8 cellular contexts compared by ENCODE assay signal in genomic region chr3:134373278-134373941, GRCh38. TPM values are rescaled to one million over a fixed set of nuclear protein-coding genes. Genes with fewer than 3 reads are reported as not detected.
DNase-seq lines count a peak whose midpoint lies in the region; ATAC-seq and TF ChIP-seq lines count a peak whose summit lies in the region.

No MANE protein-coding gene starts in this region.

- peak overlapping the region; percentile 97 to 100 for H3K27ac ChIP-seq in breast epithelium

- H3K27me3 ChIP-seq in breast epithelium (no peaks in the 10 kb centered on the region), iPS-15b (ENCODE audit: control insufficient read depth, insufficient read depth, low read length) (peaks cover 47% of the 10 kb centered on the region)

- no peaks in the 10 kb centered on the region for H3K36me3 ChIP-seq in breast epithelium
- peaks cover 25% of the 10 kb centered on the region for H3K36me3 ChIP-seq in iPS-15b (ENCODE audit: control insufficient read depth, insufficient read depth, low read length)

- TF ChIP-seq CTCF in breast epithelium (IDR thresholded peaks at IDR 0.05) (no peak), retinal pigment epithelial cell (conservative IDR thresholded peaks at IDR 0.05; ENCODE audit: low read depth, low read length) (no peak)

- H3K4me1 ChIP-seq in breast epithelium (peaks cover 15 to 16% of the 10 kb centered on the region in 2 donors), iPS-15b (ENCODE audit: control insufficient read depth, insufficient read depth, low read length) (peaks cover 25% of the 10 kb centered on the region)

- peak overlapping the region; percentile 90 for H3K9ac ChIP-seq in iPS-15b (ENCODE audit: low read depth, low read length)

- peak; percentile 61 for TF ChIP-seq POLR2A in breast epithelium (IDR thresholded peaks at IDR 0.05)

- ATAC-seq in HG03196 (IDR thresholded peaks at IDR 0.05; ENCODE audit: unreplicated experiment) (no peak), HG03135 (IDR thresholded peaks at IDR 0.05; ENCODE audit: unreplicated experiment) (no peak)

- no peaks in the 10 kb centered on the region for H3K9me3 ChIP-seq in breast epithelium
- no peaks in the 10 kb centered on the region for H3K9me3 ChIP-seq in iPS-15b (ENCODE audit: control insufficient read depth, insufficient read depth, low read length)

- peak; percentile 84 for DNase-seq in DMS53 (lab: John Stamatoyannopoulos, UW)
- peak; percentile 71 for DNase-seq in NCI-H2196 (lab: John Stamatoyannopoulos, UW; ENCODE audit: unreplicated experiment)
- peak; percentile 86 to 89 for DNase-seq in breast epithelium (ENCODE audit: low spot score in 2 of 2)
- peak; percentile 75 for DNase-seq in retinal pigment epithelial cell (ENCODE audit: low read depth)
- DNase-seq in GM19238 (ENCODE audit: insufficient read length, low spot score), result no peak

- intact Hi-C loops in breast epithelium (cut with DNase I; ENCODE audit: low total_unique reads), result loop anchor here (10.0 kb wide), 2 partner anchors 71 to 111 kb away; partner anchors contain the start of genes ANAPC13 and CEP63

- peak overlapping the region; percentile 76 to 89 (median 80) for H3K4me3 ChIP-seq in breast epithelium
- peak overlapping the region; percentile 88 for H3K4me3 ChIP-seq in iPS-15b (ENCODE audit: low read depth, low read length)
- H3K4me3 ChIP-seq in retinal pigment epithelial cell (ENCODE audit: low read length), result peak overlapping the region; percentile 98

RNA-seq across cellular contexts. Expression of gene AMOTL2, which starts 0.8 kb away (rescaled TPM):
- total RNA-seq in breast epithelium, result 100 to 1,000 TPM in 1 of 3 donors, 10 to 100 TPM in 2; 78.3 to 281 (median 83.2) TPM
